ENCODE assay signal across 13 cellular contexts in the genomic region with DNA sequence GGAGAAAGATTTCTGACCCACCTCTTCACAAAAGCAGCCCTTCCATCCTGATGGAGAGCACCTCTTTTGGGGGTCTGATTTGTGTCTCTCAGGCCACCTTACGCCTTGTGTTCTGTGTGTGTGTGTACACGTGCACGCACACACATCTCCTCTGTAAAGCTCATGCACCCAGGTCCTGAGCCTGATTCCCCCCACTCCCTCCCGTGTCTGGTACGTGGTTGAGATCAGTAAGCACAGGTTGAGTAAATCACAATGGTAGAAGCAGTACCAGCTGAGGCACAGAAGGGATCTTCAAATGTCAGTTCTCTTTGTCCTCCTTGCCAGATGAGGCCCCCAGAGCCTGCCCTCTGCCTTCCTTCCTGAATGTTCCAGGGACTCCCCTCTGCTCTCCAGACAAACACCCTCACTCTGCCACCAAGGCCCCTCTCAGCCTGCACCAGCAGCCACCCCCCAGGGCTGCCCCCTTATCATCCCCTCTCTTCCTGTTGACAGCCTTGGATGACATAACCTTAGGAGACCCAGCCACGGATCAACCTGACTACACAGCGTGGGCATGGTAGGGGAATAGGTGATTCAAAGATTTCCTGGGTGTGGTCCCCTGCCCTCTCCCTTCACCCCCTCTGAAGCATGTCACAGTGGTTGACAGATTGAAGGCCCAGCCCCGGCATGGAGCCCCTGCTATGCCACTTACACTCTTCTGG.
DNase-seq lines count a peak whose midpoint lies in the region; ATAC-seq lines count a peak whose summit lies in the region.
"Had no signal": no experiment of that assay in that cellular context is flagged by ENCODE, and none has a peak within 500 bp of the region (broad histone marks: within the 10 kb centered on the region; RNA-seq: fewer than 3 reads in every experiment).

No MANE protein-coding gene starts in this region.

- H3K9me3 Mint-ChIP-seq in T-helper 1 cell treated with Interleukin-12 subunit alpha and Interleukin-12 subunit beta and Interleukin-4 antibody, amounts not matched to agents 30 μg/mL and 1 μg/mL, for 36 hours: no peaks in the 10 kb centered on the region
- H3K9me3 Mint-ChIP-seq in naive B cell: peaks cover 0 to 2% (median 0%) of the 10 kb centered on the region in 7 donors
- H3K9me3 Mint-ChIP-seq in stimulated activated naive B cell treated with anti-CD40 and anti-IgM and Interleukin-4, amounts not matched to agents 10 μg/mL and 1 μg/mL and 100 μg/mL, for 72 hours: no peaks in the 10 kb centered on the region

- peak overlapping the region; percentile 97 for H3K27ac Mint-ChIP-seq in T-helper 1 cell treated with Interleukin-12 subunit alpha and Interleukin-12 subunit beta and Interleukin-4 antibody, amounts not matched to agents 30 μg/mL and 1 μg/mL, for 36 hours
- peak overlapping the region in 3 of 6 donors; percentile 81 to 91 (median 82) for H3K27ac Mint-ChIP-seq in naive B cell
- no peak overlapping the region for H3K27ac Mint-ChIP-seq in stimulated activated naive B cell treated with anti-CD40 and anti-IgM and Interleukin-4, amounts not matched to agents 10 μg/mL and 1 μg/mL and 100 μg/mL, for 72 hours

- peak overlapping the region; percentile 70 for H3K4me3 Mint-ChIP-seq in T-helper 1 cell treated with Interleukin-12 subunit alpha and Interleukin-12 subunit beta and Interleukin-4 antibody, amounts not matched to agents 30 μg/mL and 1 μg/mL, for 36 hours
- H3K4me3 Mint-ChIP-seq in naive B cell: peak overlapping the region in 5 of 8 donors; percentile 22 to 83 (median 40)
- H3K4me3 Mint-ChIP-seq in stimulated activated naive B cell treated with anti-CD40 and anti-IgM and Interleukin-4, amounts not matched to agents 10 μg/mL and 1 μg/mL and 100 μg/mL, for 72 hours: peak overlapping the region; percentile 2

- peaks cover 76% of the 10 kb centered on the region for H3K4me1 Mint-ChIP-seq in T-helper 1 cell treated with Interleukin-12 subunit alpha and Interleukin-12 subunit beta and Interleukin-4 antibody, amounts not matched to agents 30 μg/mL and 1 μg/mL, for 36 hours (ENCODE audit: low read depth)
- peaks cover 63 to 92% (median 81%) of the 10 kb centered on the region in 3 donors for H3K4me1 Mint-ChIP-seq in naive B cell
- peaks cover 77 to 93% of the 10 kb centered on the region in 2 donors for H3K4me1 Mint-ChIP-seq in stimulated activated naive B cell treated with anti-CD40 and anti-IgM and Interleukin-4, amounts not matched to agents 10 μg/mL and 1 μg/mL and 100 μg/mL, for 72 hours

- H3K36me3 Mint-ChIP-seq in T-helper 1 cell treated with Interleukin-12 subunit alpha and Interleukin-12 subunit beta and Interleukin-4 antibody, amounts not matched to agents 30 μg/mL and 1 μg/mL, for 36 hours (ENCODE audit: low read depth): peaks cover 15% of the 10 kb centered on the region
- no peaks in the 10 kb centered on the region for H3K36me3 Mint-ChIP-seq in naive B cell
- peaks cover 0 to 3% of the 10 kb centered on the region in 2 donors for H3K36me3 Mint-ChIP-seq in stimulated activated naive B cell treated with anti-CD40 and anti-IgM and Interleukin-4, amounts not matched to agents 10 μg/mL and 1 μg/mL and 100 μg/mL, for 72 hours

- no peak for ATAC-seq in naive B cell (ENCODE audit: low read depth in 2 of 2)
- ATAC-seq in stimulated activated naive B cell treated with anti-CD40 and anti-IgM and Interleukin-4, amounts not matched to agents 10 μg/mL and 1 μg/mL and 100 μg/mL, for 72 hours (replicated peaks): peak in 1 of 2 donors; percentile 10
- ATAC-seq in HG02610 (IDR thresholded peaks at IDR 0.05; ENCODE audit: unreplicated experiment): no peak

- no peaks in the 10 kb centered on the region for H3K27me3 Mint-ChIP-seq in T-helper 1 cell treated with Interleukin-12 subunit alpha and Interleukin-12 subunit beta and Interleukin-4 antibody, amounts not matched to agents 30 μg/mL and 1 μg/mL, for 36 hours (ENCODE audit: low read depth)
- no peaks in the 10 kb centered on the region for H3K27me3 Mint-ChIP-seq in naive B cell
- no peaks in the 10 kb centered on the region for H3K27me3 Mint-ChIP-seq in stimulated activated naive B cell treated with anti-CD40 and anti-IgM and Interleukin-4, amounts not matched to agents 10 μg/mL and 1 μg/mL and 100 μg/mL, for 72 hours

- no peak for DNase-seq in T-helper 1 cell
- DNase-seq in activated T-cell treated with anti-CD3 and anti-CD28 coated beads for 4 hours: peak; percentile 55
- DNase-seq in naive B cell: no peak
- no peak for DNase-seq in stimulated activated naive B cell treated with anti-CD40 and anti-IgM and Interleukin-4, amounts not matched to agents 10 μg/mL and 1 μg/mL and 100 μg/mL, for 72 hours
- no peak for DNase-seq in HuH-7.5 (ENCODE audit: low spot score)
- no peak for DNase-seq in NCI-H2196 (lab: John Stamatoyannopoulos, UW; ENCODE audit: unreplicated experiment)
- DNase-seq: 8988T, HCEC 1CT, NCI-H1694, SW 1271, transverse colon had no signal

Comparison
In these comparisons a context has a peak if more than half of its experiments do, and no peak if none do; other contexts are left out.
1. H3K4me3 Mint-ChIP-seq: peak in every context shown above with its lines; median percentile 70 in T-helper 1 cell treated with Interleukin-12 subunit alpha and Interleukin-12 subunit beta and Interleukin-4 antibody, amounts not matched to agents 30 μg/mL and 1 μg/mL, for 36 hours; 40 in naive B cell; 2 in stimulated activated naive B cell treated with anti-CD40 and anti-IgM and Interleukin-4, amounts not matched to agents 10 μg/mL and 1 μg/mL and 100 μg/mL, for 72 hours.